Comparison of ENCODE assay signal across 8 cellular contexts in genomic region chr12:111766608-111767361, GRCh38.
A peak's percentile ranks its signal among the peaks of the same experiment; 100 is the strongest.
DNase-seq lines count a peak whose midpoint lies in the region; ATAC-seq lines count a peak whose summit lies in the region.

Gene ALDH2, plus strand, starts transcription at chr12:111766933. Its CDS starts 50 bp downstream, at chr12:111766983.

- peaks cover 43 to 85% (median 51%) of the 10 kb centered on the region in 10 experiments for H3K4me1 ChIP-seq in BLaER1 treated with 17β-estradiol and CSF1 and Interleukin-3, amounts not matched to agents 10 nM and 100 nM
- H3K4me1 ChIP-seq in muscle layer of duodenum (ENCODE audit: control insufficient read depth in 1 of 2, insufficient read depth in 2 of 2, low read length in 2 of 2) = peaks cover 4 to 28% of the 10 kb centered on the region in 2 donors

- H3K4me2 ChIP-seq in BLaER1 treated with 17β-estradiol and CSF1 and Interleukin-3, amounts not matched to agents 10 nM and 100 nM = peak within 1 kb of the TSS; percentile 91 to 99 (median 98)

- ATAC-seq in GM19468 (IDR thresholded peaks at IDR 0.05; ENCODE audit: extremely low read depth, unreplicated experiment) = peak; percentile 29

- peaks cover 0 to 18% (median 0%) of the 10 kb centered on the region in 11 experiments; a peak in 2 of 22 replicates for H3K36me3 ChIP-seq in BLaER1 treated with 17β-estradiol and CSF1 and Interleukin-3, amounts not matched to agents 10 nM and 100 nM
- no peaks in the 10 kb centered on the region for H3K36me3 ChIP-seq in muscle layer of duodenum (ENCODE audit: control insufficient read depth in 1 of 2, insufficient read depth in 2 of 2, low read length in 2 of 2)

- peak within 1 kb of the TSS; percentile 58 to 88 (median 68) for H3K4me3 ChIP-seq in BLaER1 treated with 17β-estradiol and CSF1 and Interleukin-3, amounts not matched to agents 10 nM and 100 nM
- peak within 1 kb of the TSS; percentile 87 to 92 for H3K4me3 ChIP-seq in muscle layer of duodenum (ENCODE audit: low read depth in 1 of 2, low read length in 2 of 2)

- peak within 1 kb of the TSS; percentile 25 to 87 (median 54); a peak in 18 of 22 replicates for H3K27ac ChIP-seq in BLaER1 treated with 17β-estradiol and CSF1 and Interleukin-3, amounts not matched to agents 10 nM and 100 nM
- peak within 1 kb of the TSS; percentile 68 for H3K27ac ChIP-seq in muscle layer of duodenum (ENCODE audit: low read length)

- peaks cover 9 to 21% (median 19%) of the 10 kb centered on the region in 11 experiments; a peak in 19 of 22 replicates for H3K27me3 ChIP-seq in BLaER1 treated with 17β-estradiol and CSF1 and Interleukin-3, amounts not matched to agents 10 nM and 100 nM
- H3K27me3 ChIP-seq in muscle layer of duodenum (ENCODE audit: low read depth, low read length) = no peaks in the 10 kb centered on the region

- no peaks in the 10 kb centered on the region for H3K9me3 ChIP-seq in BLaER1 treated with 17β-estradiol and CSF1 and Interleukin-3, amounts not matched to agents 10 nM and 100 nM (replicated peaks in 1 of 11)
- no peaks in the 10 kb centered on the region for H3K9me3 ChIP-seq in muscle layer of duodenum (ENCODE audit: control insufficient read depth in 1 of 2, low read length in 2 of 2)

- 0 out of 22 replicates have a peak, but pooled peaks cover 0 to 11% (median 0%) of the 10 kb centered on the region in 11 experiments for H4K20me1 ChIP-seq in BLaER1 treated with 17β-estradiol and CSF1 and Interleukin-3, amounts not matched to agents 10 nM and 100 nM

- peak within 1 kb of the TSS; percentile 62 to 87 (median 74) for H3K9ac ChIP-seq in BLaER1 treated with 17β-estradiol and CSF1 and Interleukin-3, amounts not matched to agents 10 nM and 100 nM

- peak; percentile 58 for DNase-seq in NCI-H2171 treated with DMSO at 0.1 percent for 48 hours (lab: John Stamatoyannopoulos, UW)
- peak; percentile 57 to 62 for DNase-seq in activated T-cell treated with anti-CD3 and anti-CD28 coated beads, Interleukin-2, amount 50 U/mL, for 48 hours
- peak; percentile 56 for DNase-seq in fibroblast of gingiva (ENCODE audit: low read depth)
- peak; percentile 75 for DNase-seq in superior temporal gyrus (ENCODE audit: extremely low spot score)
- no peak for DNase-seq in NCI-H226
